1 cellular context compared by ENCODE assay signal in the genomic region with DNA sequence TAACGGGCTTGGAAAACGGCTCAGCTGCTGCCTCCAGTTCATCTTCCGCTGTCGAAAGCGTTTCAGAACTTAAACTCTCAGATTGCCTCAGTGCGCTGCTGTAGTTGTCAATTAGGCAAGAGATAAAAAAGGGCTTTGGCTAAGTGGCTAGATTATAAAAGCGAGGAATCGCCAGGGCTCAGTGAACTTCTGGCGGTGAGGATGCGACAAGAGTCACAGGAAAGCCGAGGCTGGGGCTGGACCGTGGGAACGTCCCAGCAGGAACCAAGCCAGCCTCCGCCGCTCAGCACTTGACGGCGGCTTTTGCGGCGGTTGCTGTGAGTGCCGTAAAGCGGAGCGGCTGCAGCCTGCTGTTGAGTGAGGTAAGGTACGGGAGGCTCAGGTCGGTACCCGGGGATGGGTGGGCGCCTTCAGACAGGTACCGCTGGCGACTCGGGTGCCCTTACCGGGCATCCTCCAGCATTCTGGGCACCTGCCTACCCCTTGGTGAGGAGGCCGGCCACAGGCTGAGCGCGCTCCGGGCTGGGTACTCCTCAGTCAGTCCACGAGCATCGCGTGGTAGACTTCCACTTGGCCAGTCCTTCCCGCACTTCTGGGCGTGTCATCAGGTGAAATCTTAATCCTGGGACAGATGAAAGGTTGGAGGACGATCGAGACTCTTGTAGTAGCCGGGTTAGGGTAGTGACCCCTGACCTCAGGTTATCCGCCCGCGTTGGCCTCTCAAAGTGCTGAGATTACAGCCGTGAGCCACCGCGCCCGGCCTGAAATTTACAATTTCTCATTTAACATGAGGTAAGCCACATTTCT.
TF ChIP-seq lines count a peak whose summit lies in the region.

TSS of gene FKTN (plus strand) at position 328 of the 807 bp plus-strand sequence. CDS start 16,902 bp downstream, outside the sequence.

TF ChIP-seq in H1, 55 proteins besides CTCF, POLR2A, EP300 and RAD21 (continued from another document):
- TF ChIP-seq, protein P1, sequence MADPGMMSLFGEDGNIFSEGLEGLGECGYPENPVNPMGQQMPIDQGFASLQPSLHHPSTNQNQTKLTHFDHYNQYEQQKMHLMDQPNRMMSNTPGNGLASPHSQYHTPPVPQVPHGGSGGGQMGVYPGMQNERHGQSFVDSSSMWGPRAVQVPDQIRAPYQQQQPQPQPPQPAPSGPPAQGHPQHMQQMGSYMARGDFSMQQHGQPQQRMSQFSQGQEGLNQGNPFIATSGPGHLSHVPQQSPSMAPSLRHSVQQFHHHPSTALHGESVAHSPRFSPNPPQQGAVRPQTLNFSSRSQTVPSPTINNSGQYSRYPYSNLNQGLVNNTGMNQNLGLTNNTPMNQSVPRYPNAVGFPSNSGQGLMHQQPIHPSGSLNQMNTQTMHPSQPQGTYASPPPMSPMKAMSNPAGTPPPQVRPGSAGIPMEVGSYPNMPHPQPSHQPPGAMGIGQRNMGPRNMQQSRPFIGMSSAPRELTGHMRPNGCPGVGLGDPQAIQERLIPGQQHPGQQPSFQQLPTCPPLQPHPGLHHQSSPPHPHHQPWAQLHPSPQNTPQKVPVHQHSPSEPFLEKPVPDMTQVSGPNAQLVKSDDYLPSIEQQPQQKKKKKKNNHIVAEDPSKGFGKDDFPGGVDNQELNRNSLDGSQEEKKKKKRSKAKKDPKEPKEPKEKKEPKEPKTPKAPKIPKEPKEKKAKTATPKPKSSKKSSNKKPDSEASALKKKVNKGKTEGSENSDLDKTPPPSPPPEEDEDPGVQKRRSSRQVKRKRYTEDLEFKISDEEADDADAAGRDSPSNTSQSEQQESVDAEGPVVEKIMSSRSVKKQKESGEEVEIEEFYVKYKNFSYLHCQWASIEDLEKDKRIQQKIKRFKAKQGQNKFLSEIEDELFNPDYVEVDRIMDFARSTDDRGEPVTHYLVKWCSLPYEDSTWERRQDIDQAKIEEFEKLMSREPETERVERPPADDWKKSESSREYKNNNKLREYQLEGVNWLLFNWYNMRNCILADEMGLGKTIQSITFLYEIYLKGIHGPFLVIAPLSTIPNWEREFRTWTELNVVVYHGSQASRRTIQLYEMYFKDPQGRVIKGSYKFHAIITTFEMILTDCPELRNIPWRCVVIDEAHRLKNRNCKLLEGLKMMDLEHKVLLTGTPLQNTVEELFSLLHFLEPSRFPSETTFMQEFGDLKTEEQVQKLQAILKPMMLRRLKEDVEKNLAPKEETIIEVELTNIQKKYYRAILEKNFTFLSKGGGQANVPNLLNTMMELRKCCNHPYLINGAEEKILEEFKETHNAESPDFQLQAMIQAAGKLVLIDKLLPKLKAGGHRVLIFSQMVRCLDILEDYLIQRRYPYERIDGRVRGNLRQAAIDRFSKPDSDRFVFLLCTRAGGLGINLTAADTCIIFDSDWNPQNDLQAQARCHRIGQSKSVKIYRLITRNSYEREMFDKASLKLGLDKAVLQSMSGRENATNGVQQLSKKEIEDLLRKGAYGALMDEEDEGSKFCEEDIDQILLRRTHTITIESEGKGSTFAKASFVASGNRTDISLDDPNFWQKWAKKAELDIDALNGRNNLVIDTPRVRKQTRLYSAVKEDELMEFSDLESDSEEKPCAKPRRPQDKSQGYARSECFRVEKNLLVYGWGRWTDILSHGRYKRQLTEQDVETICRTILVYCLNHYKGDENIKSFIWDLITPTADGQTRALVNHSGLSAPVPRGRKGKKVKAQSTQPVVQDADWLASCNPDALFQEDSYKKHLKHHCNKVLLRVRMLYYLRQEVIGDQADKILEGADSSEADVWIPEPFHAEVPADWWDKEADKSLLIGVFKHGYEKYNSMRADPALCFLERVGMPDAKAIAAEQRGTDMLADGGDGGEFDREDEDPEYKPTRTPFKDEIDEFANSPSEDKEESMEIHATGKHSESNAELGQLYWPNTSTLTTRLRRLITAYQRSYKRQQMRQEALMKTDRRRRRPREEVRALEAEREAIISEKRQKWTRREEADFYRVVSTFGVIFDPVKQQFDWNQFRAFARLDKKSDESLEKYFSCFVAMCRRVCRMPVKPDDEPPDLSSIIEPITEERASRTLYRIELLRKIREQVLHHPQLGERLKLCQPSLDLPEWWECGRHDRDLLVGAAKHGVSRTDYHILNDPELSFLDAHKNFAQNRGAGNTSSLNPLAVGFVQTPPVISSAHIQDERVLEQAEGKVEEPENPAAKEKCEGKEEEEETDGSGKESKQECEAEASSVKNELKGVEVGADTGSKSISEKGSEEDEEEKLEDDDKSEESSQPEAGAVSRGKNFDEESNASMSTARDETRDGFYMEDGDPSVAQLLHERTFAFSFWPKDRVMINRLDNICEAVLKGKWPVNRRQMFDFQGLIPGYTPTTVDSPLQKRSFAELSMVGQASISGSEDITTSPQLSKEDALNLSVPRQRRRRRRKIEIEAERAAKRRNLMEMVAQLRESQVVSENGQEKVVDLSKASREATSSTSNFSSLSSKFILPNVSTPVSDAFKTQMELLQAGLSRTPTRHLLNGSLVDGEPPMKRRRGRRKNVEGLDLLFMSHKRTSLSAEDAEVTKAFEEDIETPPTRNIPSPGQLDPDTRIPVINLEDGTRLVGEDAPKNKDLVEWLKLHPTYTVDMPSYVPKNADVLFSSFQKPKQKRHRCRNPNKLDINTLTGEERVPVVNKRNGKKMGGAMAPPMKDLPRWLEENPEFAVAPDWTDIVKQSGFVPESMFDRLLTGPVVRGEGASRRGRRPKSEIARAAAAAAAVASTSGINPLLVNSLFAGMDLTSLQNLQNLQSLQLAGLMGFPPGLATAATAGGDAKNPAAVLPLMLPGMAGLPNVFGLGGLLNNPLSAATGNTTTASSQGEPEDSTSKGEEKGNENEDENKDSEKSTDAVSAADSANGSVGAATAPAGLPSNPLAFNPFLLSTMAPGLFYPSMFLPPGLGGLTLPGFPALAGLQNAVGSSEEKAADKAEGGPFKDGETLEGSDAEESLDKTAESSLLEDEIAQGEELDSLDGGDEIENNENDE (IDR thresholded peaks at IDR 0.05; ENCODE audit: insufficient replicate concordance, low read length), result no peak
- TF ChIP-seq KDM1A (IDR thresholded peaks at IDR 0.05; ENCODE audit: borderline replicate concordance, low read length) (no peak), ATF3 (IDR thresholded peaks at IDR 0.05; ENCODE audit: insufficient read depth, low read depth, low read length) (peak; percentile 93), CBX5 (IDR thresholded peaks at IDR 0.05; ENCODE audit: low read depth, low read length) (no peak), KDM4A (IDR thresholded peaks at IDR 0.05; ENCODE audit: low read depth, low read length, severe bottlenecking) (peak; percentile 98), ATF2 (IDR thresholded peaks at IDR 0.05; ENCODE audit: low read length) (no peak), CEBPB (IDR thresholded peaks at IDR 0.05; ENCODE audit: low read depth, low read length) (no peak), MAFK (IDR thresholded peaks at IDR 0.05; ENCODE audit: low read depth, low read length) (no peak), JUN (IDR thresholded peaks at IDR 0.05; ENCODE audit: low read depth, low read length) (no peak), SRF (IDR thresholded peaks at IDR 0.05; ENCODE audit: low read depth, low read length) (no peak), FOSL1 (IDR thresholded peaks at IDR 0.05; ENCODE audit: insufficient read depth, low read depth, low read length) (no peak), TCF12 (IDR thresholded peaks at IDR 0.05; ENCODE audit: low read depth, low read length) (no peak), RBBP5 (IDR thresholded peaks at IDR 0.05; ENCODE audit: borderline replicate concordance, low read depth, low read length) (0 out of 2 replicates have a peak, but pooled peaks have one; percentile 12), CBX8 (IDR thresholded peaks at IDR 0.05; ENCODE audit: borderline replicate concordance, low read depth, low read length) (no peak), YY1 (IDR thresholded peaks at IDR 0.05; ENCODE audit: low read depth, low read length) (no peak), NANOG (IDR thresholded peaks at IDR 0.05; ENCODE audit: insufficient read depth, low read depth, low read length, poor library complexity, severe bottlenecking) (no peak), POU5F1 (IDR thresholded peaks at IDR 0.05; ENCODE audit: low read depth, low read length) (no peak), SAP30 (IDR thresholded peaks at IDR 0.05; ENCODE audit: insufficient read depth, insufficient replicate concordance, low read length) (peak; percentile 62), HDAC6 (IDR thresholded peaks at IDR 0.05; ENCODE audit: low read depth, low read length) (no peak), CREB1 (IDR thresholded peaks at IDR 0.05) (peak; percentile 42), SUZ12 (IDR thresholded peaks at IDR 0.05; ENCODE audit: low read length) (no peak), CHD2 (IDR thresholded peaks at IDR 0.05; ENCODE audit: low read length) (no peak), SP4 (IDR thresholded peaks at IDR 0.05; ENCODE audit: low read length) (no peak), SP1 (IDR thresholded peaks at IDR 0.05; ENCODE audit: low read depth, low read length) (no peak), BACH1 (IDR thresholded peaks at IDR 0.05; ENCODE audit: low read length) (no peak), RXRA (IDR thresholded peaks at IDR 0.05; ENCODE audit: insufficient read depth, low read depth, low read length) (no peak), HDAC2 (IDR thresholded peaks at IDR 0.05; ENCODE audit: borderline replicate concordance in 1 of 2, low read depth in 2 of 2, low read length in 2 of 2) (no peak; a peak in 1 of 4 replicates), KDM5A (IDR thresholded peaks at IDR 0.05; ENCODE audit: low read length) (no peak), SIRT6 (IDR thresholded peaks at IDR 0.05; ENCODE audit: low read length) (no peak), RFX5 (IDR thresholded peaks at IDR 0.05; ENCODE audit: borderline replicate concordance, low read depth, low read length) (no peak), TAF1 (IDR thresholded peaks at IDR 0.05; ENCODE audit: low read depth, low read length) (peak; percentile 77), GABPA (IDR thresholded peaks at IDR 0.05; ENCODE audit: borderline replicate concordance, insufficient read depth, low read length) (no peak), SIX5 (IDR thresholded peaks at IDR 0.05; ENCODE audit: low read depth, low read length) (no peak), GTF2F1 (IDR thresholded peaks at IDR 0.05; ENCODE audit: borderline replicate concordance, low read depth, low read length) (no peak), TBP (IDR thresholded peaks at IDR 0.05; ENCODE audit: low read depth, low read length) (peak; percentile 68; the same call in 1 of the 2 replicates), JUND (IDR thresholded peaks at IDR 0.05; ENCODE audit: low read length) (no peak), SIN3A (conservative IDR thresholded peaks at IDR 0.05 in 1 of 2, IDR thresholded peaks at IDR 0.05 in 1 of 2; ENCODE audit: low read depth in 1 of 2, low read length in 2 of 2) (peak; percentile 55 to 56; a peak in 2 of 4 replicates), CTBP2 (IDR thresholded peaks at IDR 0.05; ENCODE audit: borderline replicate concordance, insufficient read depth, insufficient read length, low read length) (no peak), RNF2 (IDR thresholded peaks at IDR 0.05; ENCODE audit: borderline replicate concordance, low read depth, low read length, missing control alignments, poor library complexity, severe bottlenecking) (no peak), TAF7 (optimal IDR thresholded peaks at IDR 0.05; ENCODE audit: borderline replicate concordance, low read depth, low read length) (no peak), PHF8 (conservative IDR thresholded peaks at IDR 0.05; ENCODE audit: low read depth, low read length) (peak; percentile 79), TEAD4 (IDR thresholded peaks at IDR 0.05; ENCODE audit: low read depth, low read length) (no peak), EZH2 (IDR thresholded peaks at IDR 0.05; ENCODE audit: low read depth, low read length, severe bottlenecking) (no peak), ZNF274 (IDR thresholded peaks at IDR 0.05; ENCODE audit: borderline replicate concordance, extremely low read depth, low read length) (no peak), ASH2L (IDR thresholded peaks at IDR 0.05; ENCODE audit: low read length) (peak; percentile 74), BCL11A (IDR thresholded peaks at IDR 0.05; ENCODE audit: low read depth in 2 of 2, low read length in 2 of 2) (no peak), EGR1 (IDR thresholded peaks at IDR 0.05; ENCODE audit: borderline replicate concordance, low read depth, low read length) (no peak), NRF1 (IDR thresholded peaks at IDR 0.05; ENCODE audit: low read depth, low read length) (no peak), BRCA1 (IDR thresholded peaks at IDR 0.05; ENCODE audit: low read depth, low read length) (no peak), POLR2AphosphoS5 (IDR thresholded peaks at IDR 0.05; ENCODE audit: low read depth, low read length) (peak; percentile 24; the same call in 1 of the 2 replicates), USF2 (IDR thresholded peaks at IDR 0.05; ENCODE audit: low read length) (no peak)
- TF ChIP-seq, protein P2, sequence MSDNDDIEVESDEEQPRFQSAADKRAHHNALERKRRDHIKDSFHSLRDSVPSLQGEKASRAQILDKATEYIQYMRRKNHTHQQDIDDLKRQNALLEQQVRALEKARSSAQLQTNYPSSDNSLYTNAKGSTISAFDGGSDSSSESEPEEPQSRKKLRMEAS (IDR thresholded peaks at IDR 0.05), result peak; percentile 55
- TF ChIP-seq, protein P3, sequence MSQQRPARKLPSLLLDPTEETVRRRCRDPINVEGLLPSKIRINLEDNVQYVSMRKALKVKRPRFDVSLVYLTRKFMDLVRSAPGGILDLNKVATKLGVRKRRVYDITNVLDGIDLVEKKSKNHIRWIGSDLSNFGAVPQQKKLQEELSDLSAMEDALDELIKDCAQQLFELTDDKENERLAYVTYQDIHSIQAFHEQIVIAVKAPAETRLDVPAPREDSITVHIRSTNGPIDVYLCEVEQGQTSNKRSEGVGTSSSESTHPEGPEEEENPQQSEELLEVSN (IDR thresholded peaks at IDR 0.05), result peak; percentile 66; the same call in 1 of the 2 replicates
